1 cellular context compared by ENCODE assay signal in the genomic region with DNA sequence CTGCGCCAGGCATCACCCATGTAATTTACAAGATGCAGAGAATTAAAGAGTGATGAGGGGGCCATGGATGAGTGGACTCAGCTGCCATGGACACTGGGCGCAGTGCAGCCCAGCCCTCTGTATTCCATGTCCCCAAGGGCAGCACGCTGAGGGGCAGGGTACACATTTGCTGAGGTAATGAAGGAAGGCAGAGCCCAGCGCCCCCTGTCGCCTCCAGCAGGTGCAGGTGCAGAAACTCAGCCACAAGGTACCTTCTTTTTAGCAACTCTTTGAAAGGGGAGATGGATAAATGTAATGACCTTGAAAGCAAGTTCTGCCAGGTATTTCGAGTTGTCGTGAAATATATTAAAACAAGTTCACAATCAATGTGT.
TF ChIP-seq lines count a peak whose summit lies in the region.

No MANE protein-coding gene starts in this region.

TF ChIP-seq in HepG2, 621 proteins besides CTCF, POLR2A, EP300 and RAD21:
- peak; percentile 15; the same call in 1 of the 2 replicates for TF ChIP-seq SMC3 (IDR thresholded peaks at IDR 0.05; ENCODE audit: low read length)
- TF ChIP-seq STAG1 (CRISPR knock-in tag; IDR thresholded peaks at IDR 0.05): peak; percentile 59
- no peak for TF ChIP-seq ZNF30 (CRISPR knock-in tag; IDR thresholded peaks at IDR 0.05)
